19 cellular contexts compared by ENCODE assay signal in genomic region chr22:21727768-21728167, GRCh38.
"Had no signal": no experiment of that assay in that cellular context is flagged by ENCODE, and none has a peak within 500 bp of the region (broad histone marks: within the 10 kb centered on the region; RNA-seq: fewer than 3 reads in every experiment).

No MANE protein-coding gene starts in this region.

- H3K4me1 ChIP-seq: SJSA1 had no signal

- H3K27me3 ChIP-seq: MG63, SJSA1 had no signal

- ATAC-seq: PC-3 had no signal

- H3K9me3 ChIP-seq: MG63, SJSA1 had no signal

- DNase-seq: IMR-90, MG63, NCI-H1092, NCI-H1105 treated with DMSO at 0.1 percent for 48 hours, NCI-H1417 treated with DMSO at 0.1 percent for 48 hours, NCI-H146, NCI-H1694 treated with DMSO at 0.1 percent for 48 hours, NCI-H1930, NCI-H2081, NCI-H2107, NCI-H2227 treated with DMSO at 0.1 percent for 48 hours, NCI-H524, NCI-H526 treated with DMSO at 0.1 percent for 48 hours, NCI-H748 treated with DMSO at 0.1 percent for 48 hours, PC-3, SIG-M5 had no signal

- H3K4me3 ChIP-seq: MG63, SJSA1, SK-N-MC had no signal

- H3K36me3 ChIP-seq: MG63, SJSA1 had no signal

- H3K27ac ChIP-seq: RWPE1, SJSA1, SK-N-MC had no signal
